ENCODE assay signal across 12 cellular contexts in the genomic region with DNA sequence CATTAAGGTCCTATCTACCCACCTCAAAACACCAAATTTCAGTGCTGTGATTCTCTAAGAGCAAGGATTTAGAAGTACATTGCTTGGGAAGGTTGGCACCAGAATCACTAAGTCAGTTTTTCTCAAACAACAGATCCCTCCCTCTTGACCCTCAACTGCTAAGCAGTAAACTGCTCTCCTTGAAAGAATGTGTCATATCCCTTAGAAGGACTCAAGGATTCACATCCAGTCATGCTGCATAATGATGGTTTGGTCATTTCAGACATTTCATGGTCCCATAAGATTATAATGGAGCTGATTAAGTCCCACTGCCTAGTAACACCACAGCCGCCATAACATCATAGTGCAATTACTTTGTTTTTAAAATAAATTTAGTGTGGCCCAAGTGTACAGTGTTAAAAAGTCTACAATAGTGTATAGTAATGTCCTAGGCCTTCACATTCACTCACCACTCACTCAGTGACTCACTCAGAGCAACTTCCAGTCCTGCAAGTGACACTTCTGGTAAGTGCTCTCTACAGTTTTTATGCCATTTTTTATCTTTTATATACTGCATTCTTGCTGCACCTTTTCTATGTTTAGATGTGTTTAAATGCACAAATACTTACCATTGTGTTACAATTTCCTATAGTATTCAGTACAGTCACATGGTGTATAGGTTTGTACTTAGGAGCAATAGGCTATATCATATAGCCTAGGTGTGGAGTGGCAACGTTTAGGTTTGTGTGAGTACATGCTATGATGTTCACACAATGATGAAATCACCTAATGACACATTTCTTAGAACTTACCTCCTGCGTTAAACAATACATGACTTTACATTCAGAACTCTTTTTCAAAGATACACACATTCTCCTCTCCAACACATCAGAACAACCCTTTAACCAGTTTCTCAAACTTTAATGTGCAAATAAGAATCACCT. TPM values are rescaled to one million over a fixed set of nuclear protein-coding genes. Genes with fewer than 3 reads are reported as not detected.
"Had no signal": no experiment of that assay in that cellular context is flagged by ENCODE, and none has a peak within 500 bp of the region (broad histone marks: within the 10 kb centered on the region; RNA-seq: fewer than 3 reads in every experiment).

No MANE protein-coding gene starts in this region.

- H3K79me2 ChIP-seq: hepatocyte, parathyroid adenoma had no signal

- H3K27me3 ChIP-seq: ascending aorta, colonic mucosa, hepatocyte, stomach had no signal

- H3K4me3 Mint-ChIP-seq: activated naive CD8-positive, alpha-beta T cell treated with anti-CD3 and anti-CD28 coated beads, Interleukin-2, amount 10 ng/mL, durations not matched to agents 7 days and 5 days; neural crest cell had no signal

- H3K9me3 ChIP-seq: ascending aorta, colonic mucosa, stomach had no signal

- H3K27ac Mint-ChIP-seq: activated naive CD8-positive, alpha-beta T cell treated with anti-CD3 and anti-CD28 coated beads, Interleukin-2, amount 10 ng/mL, durations not matched to agents 7 days and 5 days had no signal

- H3K4me2 ChIP-seq: hepatocyte had no signal

- FAIRE-seq: TTC549 had no signal

- H2AFZ ChIP-seq: hepatocyte, parathyroid adenoma had no signal

- H3K27ac ChIP-seq: ascending aorta, colonic mucosa, hepatocyte, parathyroid adenoma, stomach had no signal

- H3K9ac ChIP-seq: parathyroid adenoma had no signal

- H3K4me1 ChIP-seq: ascending aorta, colonic mucosa, parathyroid adenoma, stomach had no signal

- H3K36me3 ChIP-seq: colonic mucosa had no signal

- H3K27me3 Mint-ChIP-seq: activated naive CD8-positive, alpha-beta T cell treated with anti-CD3 and anti-CD28 coated beads, Interleukin-2, amount 10 ng/mL, durations not matched to agents 7 days and 5 days had no signal

- H3K9me3 Mint-ChIP-seq: activated naive CD8-positive, alpha-beta T cell treated with anti-CD3 and anti-CD28 coated beads, Interleukin-2, amount 10 ng/mL, durations not matched to agents 7 days and 5 days had no signal

- H3K4me3 ChIP-seq: ascending aorta, colonic mucosa, hepatocyte, stomach had no signal

- DNase-seq: activated CD4-positive, alpha-beta T cell treated with anti-CD3 and anti-CD28 coated beads, Interleukin-2, amount 50 U/mL, for 4 hours; activated naive CD8-positive, alpha-beta T cell treated with anti-CD3 and anti-CD28 coated beads, Interleukin-2, amount 10 ng/mL, durations not matched to agents 7 days and 5 days; activated T-cell treated with anti-CD3 and anti-CD28 coated beads, Interleukin-2, amount 50 U/mL, for 48 hours; colonic mucosa; stimulated activated CD4-positive, alpha-beta T cell treated with anti-CD3 and anti-CD28 coated beads, Interleukin-4, amount 100 ng/mL, for 4 hours; stomach; T-helper 2 cell had no signal

- H3K4me1 Mint-ChIP-seq: activated naive CD8-positive, alpha-beta T cell treated with anti-CD3 and anti-CD28 coated beads, Interleukin-2, amount 10 ng/mL, durations not matched to agents 7 days and 5 days; neural crest cell had no signal

RNA-seq across cellular contexts. Expression of gene CCDC169, which starts 15.7 kb away (rescaled TPM):
- total RNA-seq: activated naive CD8-positive, alpha-beta T cell treated with anti-CD3 and anti-CD28 coated beads, Interleukin-2, amount 10 ng/mL, durations not matched to agents 7 days and 5 days had no signal
